12 cellular contexts compared by ENCODE assay signal in genomic region chr4:123421942-123422781, GRCh38. TPM values are rescaled to one million over a fixed set of nuclear protein-coding genes. Genes with fewer than 3 reads are reported as not detected.
A peak's percentile ranks its signal among the peaks of the same experiment; 100 is the strongest.
DNase-seq lines count a peak whose midpoint lies in the region; ATAC-seq and TF ChIP-seq lines count a peak whose summit lies in the region.
"Had no signal": no experiment of that assay in that cellular context is flagged by ENCODE, and none has a peak within 500 bp of the region (broad histone marks: within the 10 kb centered on the region; RNA-seq: fewer than 3 reads in every experiment).

No MANE protein-coding gene starts in this region.

- H4K20me1 ChIP-seq in osteoblast (ENCODE audit: insufficient read depth, low read length), result no peaks in the 10 kb centered on the region

- peak overlapping the region; percentile 60 for H3K4me3 Mint-ChIP-seq in activated CD4-positive, alpha-beta T cell treated with anti-CD3 and anti-CD28 coated beads for 36 hours
- H3K4me3 Mint-ChIP-seq in activated naive CD8-positive, alpha-beta T cell treated with anti-CD3 and anti-CD28 coated beads, Interleukin-2, amount 10 ng/mL, durations not matched to agents 7 days and 5 days, result peak overlapping the region; percentile 81

- in situ Hi-C loops in brain microvascular endothelial cell (cut with HindIII; ENCODE audit: low pct_ligation_motif_present, low sequenced_read_pairs), result no loop called here

- H3K27ac Mint-ChIP-seq in activated CD4-positive, alpha-beta T cell treated with anti-CD3 and anti-CD28 coated beads for 36 hours, result peak overlapping the region; percentile 97
- H3K27ac Mint-ChIP-seq in activated naive CD8-positive, alpha-beta T cell treated with anti-CD3 and anti-CD28 coated beads, Interleukin-2, amount 10 ng/mL, durations not matched to agents 7 days and 5 days, result peak overlapping the region; percentile 95

- no peaks in the 10 kb centered on the region for H3K36me3 ChIP-seq in osteoblast (ENCODE audit: insufficient read depth, low read length)
- no peaks in the 10 kb centered on the region for H3K36me3 ChIP-seq in brain microvascular endothelial cell (replicated peaks)
- H3K36me3 ChIP-seq: gastroesophageal sphincter had no signal

- peaks cover 9% of the 10 kb centered on the region for H3K9me3 Mint-ChIP-seq in activated CD4-positive, alpha-beta T cell treated with anti-CD3 and anti-CD28 coated beads for 36 hours (ENCODE audit: low read depth)
- peaks cover 14% of the 10 kb centered on the region for H3K9me3 Mint-ChIP-seq in activated naive CD8-positive, alpha-beta T cell treated with anti-CD3 and anti-CD28 coated beads, Interleukin-2, amount 10 ng/mL, durations not matched to agents 7 days and 5 days

- H3K4me2 ChIP-seq in osteoblast (ENCODE audit: insufficient read depth, low read length), result peak overlapping the region; percentile 52

- POLR2A ChIA-PET in activated CD4-positive, alpha-beta T cell treated with anti-CD3 and anti-CD28 coated beads for 36 hours (lab: Charles Lee), result interaction anchor here (0.6 to 1.2 kb wide), 4 partner anchors 10 to 67 kb away, joined by 5 to 18 read pairs (median 6); partner anchors contain the start of gene SPRY1
- POLR2A ChIA-PET in activated naive CD8-positive, alpha-beta T cell treated with anti-CD3 and anti-CD28 coated beads, Interleukin-2, amount 10 ng/mL, durations not matched to agents 7 days and 5 days (lab: Charles Lee), result interaction anchor here (0.6 to 1.5 kb wide), 4 partner anchors 10 to 23 kb away, joined by 3 to 8 read pairs (median 4); no protein-coding TSS in a partner anchor

- H3K27me3 ChIP-seq in osteoblast (ENCODE audit: insufficient read depth, low read length) (no peaks in the 10 kb centered on the region), brain microvascular endothelial cell (replicated peaks) (no peaks in the 10 kb centered on the region), foreskin keratinocyte (no peaks in the 10 kb centered on the region)
- H3K27me3 ChIP-seq: gastroesophageal sphincter had no signal

- CTCF ChIA-PET in activated CD4-positive, alpha-beta T cell treated with anti-CD3 and anti-CD28 coated beads for 36 hours (lab: Charles Lee), result interaction anchor here (0.8 kb wide), 2 partner anchors 23 to 32 kb away, joined by 3 to 4 read pairs; no protein-coding TSS in a partner anchor

- TF ChIP-seq CTCF in osteoblast (IDR thresholded peaks at IDR 0.05; ENCODE audit: extremely low read depth, low read depth, low read length), result no peak
- no peak for TF ChIP-seq CTCF in brain microvascular endothelial cell (IDR thresholded peaks at IDR 0.05; ENCODE audit: low read depth, low read length, missing control alignments)
- TF ChIP-seq CTCF in foreskin keratinocyte (conservative IDR thresholded peaks at IDR 0.05), result no peak

- H3K4me3 ChIP-seq in osteoblast (ENCODE audit: insufficient read depth, low read length), result peak overlapping the region; percentile 11
- no peak overlapping the region for H3K4me3 ChIP-seq in brain microvascular endothelial cell (ENCODE audit: low read depth, low read length)

- DNase-seq in activated CD4-positive, alpha-beta T cell treated with anti-CD3 and anti-CD28 coated beads for 36 hours, result no peak
- no peak for DNase-seq in activated CD4-positive, alpha-beta T cell treated with anti-CD3 and anti-CD28 coated beads for 1 hour
- no peak for DNase-seq in activated naive CD8-positive, alpha-beta T cell treated with anti-CD3 and anti-CD28 coated beads, Interleukin-2, amount 10 ng/mL, durations not matched to agents 7 days and 5 days
- DNase-seq in osteoblast (ENCODE audit: insufficient read length, low spot score, missing footprints), result no peak
- no peak for DNase-seq in brain microvascular endothelial cell
- DNase-seq in foreskin keratinocyte, result no peak
- DNase-seq: ACHN; stimulated activated CD4-positive, alpha-beta T cell treated with anti-CD3 and anti-CD28 coated beads, Interleukin-4, amount 100 ng/mL, for 1 hour; substantia nigra had no signal

- no peaks in the 10 kb centered on the region for H3K27me3 Mint-ChIP-seq in activated CD4-positive, alpha-beta T cell treated with anti-CD3 and anti-CD28 coated beads for 36 hours
- no peaks in the 10 kb centered on the region for H3K27me3 Mint-ChIP-seq in activated naive CD8-positive, alpha-beta T cell treated with anti-CD3 and anti-CD28 coated beads, Interleukin-2, amount 10 ng/mL, durations not matched to agents 7 days and 5 days

- peaks cover 2% of the 10 kb centered on the region for H3K36me3 Mint-ChIP-seq in activated CD4-positive, alpha-beta T cell treated with anti-CD3 and anti-CD28 coated beads for 36 hours (ENCODE audit: low read depth)
- peaks cover 14% of the 10 kb centered on the region for H3K36me3 Mint-ChIP-seq in activated naive CD8-positive, alpha-beta T cell treated with anti-CD3 and anti-CD28 coated beads, Interleukin-2, amount 10 ng/mL, durations not matched to agents 7 days and 5 days

- H3K4me1 ChIP-seq in osteoblast (ENCODE audit: insufficient read depth, low read length) (peaks cover 26% of the 10 kb centered on the region), foreskin keratinocyte (peaks cover 8% of the 10 kb centered on the region)

- peak; percentile 58 for ATAC-seq in activated CD4-positive, alpha-beta T cell treated with anti-CD3 and anti-CD28 coated beads for 36 hours
- ATAC-seq in HG03354 (IDR thresholded peaks at IDR 0.05; ENCODE audit: poor library complexity, severe bottlenecking, unreplicated experiment) (peak; percentile 35), GM18520 (IDR thresholded peaks at IDR 0.05; ENCODE audit: unreplicated experiment) (no peak), foreskin keratinocyte (no peak)
- peak; percentile 24 for ATAC-seq in activated naive CD8-positive, alpha-beta T cell treated with anti-CD3 and anti-CD28 coated beads, Interleukin-2, amount 10 ng/mL, durations not matched to agents 7 days and 5 days (ENCODE audit: low read depth)
- ATAC-seq: gastroesophageal sphincter had no signal

- peaks cover 60% of the 10 kb centered on the region for H3K4me1 Mint-ChIP-seq in activated CD4-positive, alpha-beta T cell treated with anti-CD3 and anti-CD28 coated beads for 36 hours
- peaks cover 66% of the 10 kb centered on the region for H3K4me1 Mint-ChIP-seq in activated naive CD8-positive, alpha-beta T cell treated with anti-CD3 and anti-CD28 coated beads, Interleukin-2, amount 10 ng/mL, durations not matched to agents 7 days and 5 days

- no peak overlapping the region for H3K27ac ChIP-seq in osteoblast (ENCODE audit: low read depth, low read length)
- H3K27ac ChIP-seq in brain microvascular endothelial cell, result no peak overlapping the region
- no peak overlapping the region for H3K27ac ChIP-seq in foreskin keratinocyte

- intact Hi-C loops in activated CD4-positive, alpha-beta T cell treated with anti-CD3 and anti-CD28 coated beads for 36 hours (cut with DNase I, micrococcal nuclease), result loop anchor here (1.0 to 5.0 kb wide), 6 partner anchors 21 to 250 kb away; no protein-coding TSS in a partner anchor

- H2AFZ ChIP-seq in osteoblast (ENCODE audit: low read length), result peak overlapping the region; percentile 7

- no peaks in the 10 kb centered on the region for H3K9me3 ChIP-seq in osteoblast (ENCODE audit: low read depth, low read length)
- H3K9me3 ChIP-seq: gastroesophageal sphincter had no signal

- H3K79me2 ChIP-seq in osteoblast (ENCODE audit: insufficient read depth, low read length), result no peaks in the 10 kb centered on the region

RNA-seq across cellular contexts. Expression of gene SPRY1, which starts 25.6 kb away (rescaled TPM):
- 10 to 100 TPM; 51.2 to 52.0 TPM for total RNA-seq in activated CD4-positive, alpha-beta T cell treated with anti-CD3 and anti-CD28 coated beads for 36 hours
- 10 to 100 TPM; 46.3 to 51.3 TPM for total RNA-seq in activated naive CD8-positive, alpha-beta T cell treated with anti-CD3 and anti-CD28 coated beads, Interleukin-2, amount 10 ng/mL, durations not matched to agents 7 days and 5 days
- total RNA-seq in osteoblast (5.0 and 5.1 TPM in 2 replicates), foreskin keratinocyte (1.3 and 2.8 TPM in 2 replicates)
- 0.34 and 1.2 TPM in 2 replicates for polyA plus RNA-seq in foreskin keratinocyte

Comparison
In these comparisons a context has a peak if more than half of its experiments do, and no peak if none do; other contexts are left out.
1. ATAC-seq: peak in activated CD4-positive, alpha-beta T cell treated with anti-CD3 and anti-CD28 coated beads for 36 hours (single experiment), HG03354 (single experiment) and activated naive CD8-positive, alpha-beta T cell treated with anti-CD3 and anti-CD28 coated beads, Interleukin-2, amount 10 ng/mL, durations not matched to agents 7 days and 5 days (single experiment); none in GM18520 (single experiment) and foreskin keratinocyte (single experiment).